In the genomic region with DNA sequence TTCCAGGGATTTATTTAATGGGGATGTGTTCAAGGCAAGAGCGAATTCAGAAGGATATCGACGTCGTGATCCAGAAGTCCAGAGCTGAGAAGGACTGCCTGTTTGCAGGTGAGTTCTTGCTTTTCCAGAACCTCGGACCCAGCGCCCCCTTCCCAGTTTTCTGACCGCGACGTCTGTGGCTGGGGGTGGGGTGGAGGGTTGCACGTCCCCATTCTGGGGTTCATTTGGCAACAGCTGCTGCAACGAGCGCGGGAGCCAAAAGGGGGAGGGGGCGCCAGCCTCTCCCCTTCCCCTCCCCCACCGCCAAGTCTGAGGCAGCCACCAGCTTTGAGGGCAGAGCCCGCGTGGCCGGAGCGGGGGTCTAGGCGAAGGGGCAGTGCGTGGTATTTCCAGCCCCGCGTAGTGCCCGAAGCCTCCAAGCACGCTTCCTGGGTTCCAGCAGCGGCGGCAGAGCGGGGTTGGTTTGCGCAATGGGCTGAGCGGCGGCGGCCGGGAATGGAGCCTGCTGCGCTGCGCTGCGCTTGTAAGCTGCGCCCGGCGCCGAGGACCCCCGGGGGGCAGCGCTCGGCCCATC, we compare ENCODE assay signal across 8 cellular contexts. TPM values are rescaled to one million over a fixed set of nuclear protein-coding genes. Genes with fewer than 3 reads are reported as not detected.
A peak's percentile ranks its signal among the peaks of the same experiment; 100 is the strongest.
DNase-seq lines count a peak whose midpoint lies in the region; ATAC-seq and TF ChIP-seq lines count a peak whose summit lies in the region.

No MANE protein-coding gene starts in this region.

- H3K4me3 Mint-ChIP-seq in activated naive CD8-positive, alpha-beta T cell treated with anti-CD3 and anti-CD28 coated beads, Interleukin-2, amount 50 U/mL, for 24 hours, result peak overlapping the region; percentile 98

- H3K36me3 ChIP-seq in right atrium auricular region (no peaks in the 10 kb centered on the region), rectal smooth muscle tissue (ENCODE audit: control insufficient read depth, insufficient read depth, low read length) (no peaks in the 10 kb centered on the region)

- ATAC-seq in GM18858 (IDR thresholded peaks at IDR 0.05; ENCODE audit: unreplicated experiment) (peak; percentile 23), HG03064 (IDR thresholded peaks at IDR 0.05; ENCODE audit: low read depth, unreplicated experiment) (peak; percentile 50)
- ATAC-seq in activated naive CD8-positive, alpha-beta T cell treated with anti-CD3 and anti-CD28 coated beads, Interleukin-2, amount 50 U/mL, for 24 hours, result peak; percentile 30

- DNase-seq in AG10803 (ENCODE audit: low read depth), result peak; percentile 48
- DNase-seq in NCI-H748 treated with DMSO at 0.1 percent for 48 hours (lab: John Stamatoyannopoulos, UW), result peak; percentile 51
- no peak for DNase-seq in activated naive CD8-positive, alpha-beta T cell treated with anti-CD3 and anti-CD28 coated beads, Interleukin-2, amount 50 U/mL, for 24 hours
- peak; percentile 65 for DNase-seq in right atrium auricular region (ENCODE audit: low spot score)
- no peak for DNase-seq in kidney glomerular epithelial cell (lab: John Stamatoyannopoulos, UW)

- H3K4me3 ChIP-seq in AG10803 (ENCODE audit: low read length) (peak overlapping the region; percentile 85), right atrium auricular region (peak overlapping the region; percentile 96 to 97), rectal smooth muscle tissue (ENCODE audit: low read length) (peak overlapping the region; percentile 76)

- peak overlapping the region; percentile 82 to 84 for H3K27ac ChIP-seq in right atrium auricular region
- peak overlapping the region; percentile 70 for H3K27ac ChIP-seq in rectal smooth muscle tissue (ENCODE audit: low read depth, low read length)

- peak overlapping the region; percentile 75 for H3K9ac ChIP-seq in rectal smooth muscle tissue (ENCODE audit: low read length)

- peaks cover 40% of the 10 kb centered on the region for H3K4me1 Mint-ChIP-seq in activated naive CD8-positive, alpha-beta T cell treated with anti-CD3 and anti-CD28 coated beads, Interleukin-2, amount 50 U/mL, for 24 hours

- no peak for TF ChIP-seq CTCF in AG10803 (conservative IDR thresholded peaks at IDR 0.05; ENCODE audit: low read length)
- no peak for TF ChIP-seq CTCF in right atrium auricular region (IDR thresholded peaks at IDR 0.05)

- H3K27ac Mint-ChIP-seq in activated naive CD8-positive, alpha-beta T cell treated with anti-CD3 and anti-CD28 coated beads, Interleukin-2, amount 50 U/mL, for 24 hours, result peak overlapping the region; percentile 99

- H3K9me3 Mint-ChIP-seq in activated naive CD8-positive, alpha-beta T cell treated with anti-CD3 and anti-CD28 coated beads, Interleukin-2, amount 50 U/mL, for 24 hours, result no peaks in the 10 kb centered on the region

- no peaks in the 10 kb centered on the region for H3K4me1 ChIP-seq in right atrium auricular region
- peaks cover 3% of the 10 kb centered on the region for H3K4me1 ChIP-seq in rectal smooth muscle tissue (ENCODE audit: control insufficient read depth, insufficient read depth, low read length)

- H3K9me3 ChIP-seq in right atrium auricular region, result no peaks in the 10 kb centered on the region

- H3K27me3 Mint-ChIP-seq in activated naive CD8-positive, alpha-beta T cell treated with anti-CD3 and anti-CD28 coated beads, Interleukin-2, amount 50 U/mL, for 24 hours, result no peaks in the 10 kb centered on the region

- H3K36me3 Mint-ChIP-seq in activated naive CD8-positive, alpha-beta T cell treated with anti-CD3 and anti-CD28 coated beads, Interleukin-2, amount 50 U/mL, for 24 hours (ENCODE audit: low read depth), result peaks cover 9% of the 10 kb centered on the region

- H3K27me3 ChIP-seq in right atrium auricular region, result no peaks in the 10 kb centered on the region
- no peaks in the 10 kb centered on the region for H3K27me3 ChIP-seq in rectal smooth muscle tissue (ENCODE audit: control insufficient read depth, insufficient read depth, low read length)

RNA-seq across cellular contexts. Expression of gene PARP8, which starts 0.7 kb away (rescaled TPM):
- 1 to 10 TPM; 3.9 to 6.6 TPM for total RNA-seq in right atrium auricular region

Comparison
In these comparisons a context has a peak if more than half of its experiments do, and no peak if none do; other contexts are left out.
1. DNase-seq: peak in AG10803 (single experiment), NCI-H748 treated with DMSO at 0.1 percent for 48 hours (single experiment) and right atrium auricular region (single experiment); none in activated naive CD8-positive, alpha-beta T cell treated with anti-CD3 and anti-CD28 coated beads, Interleukin-2, amount 50 U/mL, for 24 hours (single experiment) and kidney glomerular epithelial cell (single experiment).
2. Peak in every context shown above with its lines, with median percentiles within 50 percentile points of each other: H3K4me3 ChIP-seq and ATAC-seq.